In the genomic region with DNA sequence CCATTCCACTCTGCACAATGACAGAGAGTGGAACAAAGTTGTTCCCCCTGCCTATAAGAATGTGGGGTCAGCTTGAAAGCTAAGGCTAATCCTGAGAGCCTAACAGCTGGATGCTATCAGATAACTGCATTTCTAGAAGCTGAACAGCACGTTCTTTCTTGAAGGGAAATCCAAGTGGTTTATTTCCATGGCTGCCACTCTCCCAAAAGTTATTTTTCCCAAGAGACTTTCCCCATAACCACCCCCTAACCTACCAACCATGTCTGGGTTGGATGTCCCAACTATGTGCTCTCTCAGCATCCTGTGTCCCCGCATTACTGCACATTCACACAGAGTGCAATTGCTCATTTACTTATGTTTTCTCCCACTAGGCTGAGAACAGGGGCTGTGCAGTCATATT, we compare ENCODE assay signal across 21 cellular contexts.
DNase-seq lines count a peak whose midpoint lies in the region; ATAC-seq, FAIRE-seq and TF ChIP-seq lines count a peak whose summit lies in the region.
"Had no signal": no experiment of that assay in that cellular context is flagged by ENCODE, and none has a peak within 500 bp of the region (broad histone marks: within the 10 kb centered on the region; RNA-seq: fewer than 3 reads in every experiment).

No MANE protein-coding gene starts in this region.

- in situ Hi-C loops in HepG2 (cut with HindIII; ENCODE audit: extremely low pct_ligation_motif_present, low pct_unique_long_range_greater_than_20kb) = no loop called here

- H4K20me1 ChIP-seq in HepG2 (ENCODE audit: insufficient read depth, low read length) (no peaks in the 10 kb centered on the region), neural progenitor cell (ENCODE audit: low read depth) (no peaks in the 10 kb centered on the region)

- ATAC-seq in HepG2 (no peak), GM21786 (IDR thresholded peaks at IDR 0.05; ENCODE audit: unreplicated experiment) (no peak)
- ATAC-seq: HCT116 had no signal

- FAIRE-seq in HepG2 (lab: Jason Lieb, UNC) = no peak

- peaks cover 11% of the 10 kb centered on the region for H3K4me1 Mint-ChIP-seq in neural progenitor cell
- H3K4me1 Mint-ChIP-seq: CD4-positive, CD25-positive, alpha-beta regulatory T cell had no signal

- DNase-seq in HepG2 (ENCODE audit: low spot score) (no peak), esophagus muscularis mucosa (ENCODE audit: extremely low spot score) (peak; percentile 90), neural progenitor cell (ENCODE audit: low spot score) (no peak), hippocampal formation (lab: John Stamatoyannopoulos, UW) (no peak), 8988T (no peak)
- DNase-seq: ACHN; AML-193; Caco-2; CD4-positive, CD25-positive, alpha-beta regulatory T cell; GM23248; KBM-7; NCI-H1048; NCI-H1436 treated with DMSO at 0.1 percent for 48 hours; NCI-H2081 treated with DMSO at 0.1 percent for 48 hours; NCI-H510A; NCI-H774; PC-9; SK-N-SH had no signal

- CTCF ChIA-PET in HepG2 (lab: Yijun Ruan, JAX; ENCODE audit: low intra/inter-chr PET ratio, low total read pairs) = no interaction called here

- intact Hi-C loops in HepG2 (cut with micrococcal nuclease; ENCODE audit: unreplicated experiment) = no loop called here
- intact Hi-C loops in esophagus muscularis mucosa (cut with DNase I) = no loop called here

- POLR2A ChIA-PET in HepG2 (lab: Yijun Ruan, JAX) = no interaction called here

- no peak overlapping the region for H3K9ac ChIP-seq in liver (ENCODE audit: low read depth in 1 of 2, low read length in 2 of 2)
- no peak overlapping the region for H3K9ac ChIP-seq in HepG2 (ENCODE audit: insufficient read depth, low read depth, low read length)
- H3K9ac ChIP-seq in neural progenitor cell = no peak overlapping the region
- H3K9ac ChIP-seq: GM23248, SK-N-SH had no signal

- H3K4me2 ChIP-seq in HepG2 (ENCODE audit: low read depth, low read length) = no peak overlapping the region
- no peak overlapping the region for H3K4me2 ChIP-seq in neural progenitor cell
- H3K4me2 ChIP-seq: PC-9, SK-N-SH had no signal

- no peaks in the 10 kb centered on the region for H3K36me3 Mint-ChIP-seq in neural progenitor cell
- H3K36me3 Mint-ChIP-seq: CD4-positive, CD25-positive, alpha-beta regulatory T cell had no signal

- H3K27ac ChIP-seq in liver (ENCODE audit: low read depth in 1 of 2, low read length in 2 of 2) (no peak overlapping the region), HepG2 (ENCODE audit: extremely low read length, insufficient read depth, low read length) (no peak overlapping the region), esophagus muscularis mucosa (replicated peaks in 1 of 4) (no peak overlapping the region), neural progenitor cell (no peak overlapping the region)
- H3K27ac ChIP-seq: GM23248, PC-9 had no signal

- H3K27me3 Mint-ChIP-seq in neural progenitor cell (ENCODE audit: insufficient read depth, low read depth) = no peaks in the 10 kb centered on the region

- TF ChIP-seq EP300 in HepG2 (IDR thresholded peaks at IDR 0.05; ENCODE audit: low read depth in 2 of 2, low read length in 2 of 2) = no peak
- TF ChIP-seq EP300 in HepG2 (CRISPR knock-in tag; IDR thresholded peaks at IDR 0.05; ENCODE audit: borderline replicate concordance) = no peak
- no peak for TF ChIP-seq EP300 in esophagus muscularis mucosa (IDR thresholded peaks at IDR 0.05)

- peaks cover under 1% of the 10 kb centered on the region for H3K9me3 Mint-ChIP-seq in neural progenitor cell
- H3K9me3 Mint-ChIP-seq: CD4-positive, CD25-positive, alpha-beta regulatory T cell had no signal

- H3K79me2 ChIP-seq in HepG2 (ENCODE audit: insufficient read depth, low read length) = no peaks in the 10 kb centered on the region
- H3K79me2 ChIP-seq in neural progenitor cell (ENCODE audit: low read depth) = no peaks in the 10 kb centered on the region

- TF ChIP-seq POLR2A in HepG2 (IDR thresholded peaks at IDR 0.05; ENCODE audit: insufficient read depth in 1 of 2, low read depth in 2 of 2, low read length in 2 of 2) (no peak), esophagus muscularis mucosa (IDR thresholded peaks at IDR 0.05; ENCODE audit: low read depth) (no peak)

- TF ChIP-seq RAD21 in liver (IDR thresholded peaks at IDR 0.05) (no peak), HepG2 (CRISPR knock-in tag; IDR thresholded peaks at IDR 0.05) (no peak)

- no peak overlapping the region for H3K4me3 ChIP-seq in liver (ENCODE audit: low read depth in 1 of 3, low read length in 3 of 3)
- no peak overlapping the region for H3K4me3 ChIP-seq in HepG2 (replicated peaks in 1 of 3; ENCODE audit: insufficient read depth in 1 of 3, low read depth in 2 of 3, low read length in 3 of 3)
- H3K4me3 ChIP-seq in esophagus muscularis mucosa = no peak overlapping the region
- H3K4me3 ChIP-seq in neural progenitor cell = no peak overlapping the region
- H3K4me3 ChIP-seq: GM23248, PC-9 had no signal

- BruUV-seq in HepG2 (replicated peaks; lab: Mats Ljungman, UMichigan) = no TSS peak

- H3K36me3 ChIP-seq in liver (ENCODE audit: control insufficient read depth in 4 of 4, insufficient read depth in 3 of 4, low read depth in 1 of 4, low read length in 3 of 4) = no peaks in the 10 kb centered on the region
- H3K36me3 ChIP-seq in HepG2 (replicated peaks in 1 of 2; ENCODE audit: control insufficient read depth in 1 of 2, insufficient read depth in 2 of 2, low read length in 2 of 2) = no peaks in the 10 kb centered on the region
- no peaks in the 10 kb centered on the region for H3K36me3 ChIP-seq in esophagus muscularis mucosa
- no peaks in the 10 kb centered on the region for H3K36me3 ChIP-seq in neural progenitor cell

- H3K9me3 ChIP-seq in liver (ENCODE audit: control insufficient read depth in 4 of 4, low read length in 3 of 4) = no peaks in the 10 kb centered on the region
- no peaks in the 10 kb centered on the region for H3K9me3 ChIP-seq in HepG2 (ENCODE audit: low read length)
- no peaks in the 10 kb centered on the region for H3K9me3 ChIP-seq in esophagus muscularis mucosa
- no peaks in the 10 kb centered on the region for H3K9me3 ChIP-seq in neural progenitor cell (ENCODE audit: low read depth)
- H3K9me3 ChIP-seq: Caco-2, SK-N-SH had no signal

- H3K4me3 Mint-ChIP-seq in neural progenitor cell = no peak overlapping the region
- H3K4me3 Mint-ChIP-seq: CD4-positive, CD25-positive, alpha-beta regulatory T cell had no signal

- H3K27me3 ChIP-seq in liver (ENCODE audit: control insufficient read depth in 4 of 4, insufficient read depth in 4 of 4, low read length in 3 of 4) = no peaks in the 10 kb centered on the region
- no peaks in the 10 kb centered on the region for H3K27me3 ChIP-seq in HepG2 (ENCODE audit: control insufficient read depth in 1 of 2, insufficient read depth in 2 of 2, low read length in 2 of 2)
- H3K27me3 ChIP-seq in esophagus muscularis mucosa = no peaks in the 10 kb centered on the region
- no peaks in the 10 kb centered on the region for H3K27me3 ChIP-seq in neural progenitor cell

- no peaks in the 10 kb centered on the region for H3F3A ChIP-seq in neural progenitor cell (ENCODE audit: low read depth)

- no peaks in the 10 kb centered on the region for H3K4me1 ChIP-seq in liver (ENCODE audit: control insufficient read depth in 4 of 4, insufficient read depth in 4 of 4, low read length in 3 of 4)
- no peaks in the 10 kb centered on the region for H3K4me1 ChIP-seq in HepG2 (ENCODE audit: insufficient read depth, low read length)
- H3K4me1 ChIP-seq in esophagus muscularis mucosa = no peaks in the 10 kb centered on the region
- H3K4me1 ChIP-seq in neural progenitor cell = no peaks in the 10 kb centered on the region
- H3K4me1 ChIP-seq: Caco-2 had no signal

- 68% methylated on average over 2 of the region's 2 CpGs for WGBS in liver
- WGBS in HepG2 (ENCODE audit: low lambda C conversion rate) = 6% methylated on average over 2 of the region's 2 CpGs
- 36% methylated on average over 2 of the region's 2 CpGs for WGBS in esophagus muscularis mucosa

- H3K27ac Mint-ChIP-seq in neural progenitor cell = peak overlapping the region; percentile 62
- H3K27ac Mint-ChIP-seq: CD4-positive, CD25-positive, alpha-beta regulatory T cell had no signal

- TF ChIP-seq CTCF in liver (IDR thresholded peaks at IDR 0.05; ENCODE audit: low read depth, low read length, missing input control) (no peak), HepG2 (CRISPR knock-in tag; IDR thresholded peaks at IDR 0.05) (no peak), esophagus muscularis mucosa (IDR thresholded peaks at IDR 0.05) (no peak), neural progenitor cell (IDR thresholded peaks at IDR 0.05) (no peak)

- H2AFZ ChIP-seq in HepG2 (ENCODE audit: low read length) = no peak overlapping the region
- no peak overlapping the region for H2AFZ ChIP-seq in neural progenitor cell (replicated peaks)
- H2AFZ ChIP-seq: GM23248, PC-9 had no signal

TF ChIP-seq in liver, 16 proteins besides CTCF, POLR2A, EP300 and RAD21:
- TF ChIP-seq NR2F2 (IDR thresholded peaks at IDR 0.05) (peak; percentile 35), JUND (IDR thresholded peaks at IDR 0.05) (no peak)

TF ChIP-seq in HepG2, 621 proteins besides CTCF, POLR2A, EP300 and RAD21:
- TF ChIP-seq ZNF572 (CRISPR knock-in tag; IDR thresholded peaks at IDR 0.05) (no peak), SCMH1 (CRISPR knock-in tag; IDR thresholded peaks at IDR 0.05; ENCODE audit: borderline replicate concordance) (no peak), SP5 (CRISPR knock-in tag; IDR thresholded peaks at IDR 0.05; ENCODE audit: borderline replicate concordance, low read depth) (no peak), ZBTB8A (CRISPR knock-in tag; IDR thresholded peaks at IDR 0.05; ENCODE audit: borderline replicate concordance, low read depth) (no peak), ZNF550 (CRISPR knock-in tag; IDR thresholded peaks at IDR 0.05; ENCODE audit: borderline replicate concordance) (no peak), FOXM1 (CRISPR knock-in tag; IDR thresholded peaks at IDR 0.05) (no peak), ZNF678 (CRISPR knock-in tag; IDR thresholded peaks at IDR 0.05) (no peak)
- TF ChIP-seq, protein P1, sequence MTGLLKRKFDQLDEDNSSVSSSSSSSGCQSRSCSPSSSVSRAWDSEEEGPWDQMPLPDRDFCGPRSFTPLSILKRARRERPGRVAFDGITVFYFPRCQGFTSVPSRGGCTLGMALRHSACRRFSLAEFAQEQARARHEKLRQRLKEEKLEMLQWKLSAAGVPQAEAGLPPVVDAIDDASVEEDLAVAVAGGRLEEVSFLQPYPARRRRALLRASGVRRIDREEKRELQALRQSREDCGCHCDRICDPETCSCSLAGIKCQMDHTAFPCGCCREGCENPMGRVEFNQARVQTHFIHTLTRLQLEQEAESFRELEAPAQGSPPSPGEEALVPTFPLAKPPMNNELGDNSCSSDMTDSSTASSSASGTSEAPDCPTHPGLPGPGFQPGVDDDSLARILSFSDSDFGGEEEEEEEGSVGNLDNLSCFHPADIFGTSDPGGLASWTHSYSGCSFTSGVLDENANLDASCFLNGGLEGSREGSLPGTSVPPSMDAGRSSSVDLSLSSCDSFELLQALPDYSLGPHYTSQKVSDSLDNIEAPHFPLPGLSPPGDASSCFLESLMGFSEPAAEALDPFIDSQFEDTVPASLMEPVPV (CRISPR knock-in tag; IDR thresholded peaks at IDR 0.05) = no peak
